In the genomic region with DNA sequence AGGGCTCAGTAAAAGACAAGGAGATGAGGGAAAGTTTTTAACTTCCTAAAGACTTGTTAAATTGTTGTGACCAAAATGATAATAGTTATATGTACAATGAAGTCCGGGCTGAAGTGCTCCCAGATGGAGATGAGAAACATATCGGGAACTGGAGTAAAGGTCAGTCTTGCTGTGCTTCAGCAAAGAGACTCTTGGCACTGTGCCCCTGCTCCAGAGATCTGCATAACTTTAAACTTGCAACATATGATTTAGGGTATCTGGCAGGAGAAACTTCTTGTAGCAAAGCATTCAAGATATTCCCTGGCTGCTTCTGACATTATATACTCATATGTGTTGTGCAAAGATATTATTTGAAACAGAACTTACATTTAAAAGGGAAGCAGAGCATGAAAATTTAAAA, we compare ENCODE assay signal across 19 cellular contexts.
DNase-seq lines count a peak whose midpoint lies in the region; ATAC-seq and TF ChIP-seq lines count a peak whose summit lies in the region.
"Had no signal": no experiment of that assay in that cellular context is flagged by ENCODE, and none has a peak within 500 bp of the region (broad histone marks: within the 10 kb centered on the region; RNA-seq: fewer than 3 reads in every experiment).

No MANE protein-coding gene starts in this region.

- H3K4me2 ChIP-seq in hepatocyte, result peak overlapping the region; percentile 23
- H3K4me2 ChIP-seq: KMS-11 had no signal

- DNase-seq in MCF 10A (ENCODE audit: unreplicated experiment) (peak; percentile 53), breast epithelium (ENCODE audit: low spot score in 2 of 2) (no peak), astrocyte of the spinal cord (ENCODE audit: low read depth, low spot score) (peak; percentile 82), hepatocyte (ENCODE audit: low spot score) (peak; percentile 74), testis (peak; percentile 82), HUDEP-2 (lab: John Stamatoyannopoulos, UW; ENCODE audit: unreplicated experiment in 76 of 76) (no peak), T-helper 17 cell (no peak), germinal center (ENCODE audit: low spot score) (no peak)
- DNase-seq: effector CD8-positive, alpha-beta T cell; GF-D8; glutamatergic neuron; islet precursor cell; NCI-H1417; NCI-H446; stimulated activated CD4-positive, alpha-beta T cell treated with anti-CD3 and anti-CD28 coated beads, Interleukin-15, amount 100 ng/mL, for 24 hours had no signal

- no peak overlapping the region for H3K4me3 ChIP-seq in breast epithelium
- H3K4me3 ChIP-seq in astrocyte of the spinal cord (ENCODE audit: low read depth, low read length), result no peak overlapping the region
- no peak overlapping the region for H3K4me3 ChIP-seq in hepatocyte
- no peak overlapping the region for H3K4me3 ChIP-seq in testis
- H3K4me3 ChIP-seq: pancreas had no signal

- ATAC-seq in T-helper 17 cell, result no peak
- ATAC-seq: pancreas had no signal

- H3K4me1 Mint-ChIP-seq in MCF 10A (ENCODE audit: insufficient read depth, unreplicated experiment) (no peaks in the 10 kb centered on the region), T-helper 17 cell (no peaks in the 10 kb centered on the region)

- CTCF ChIA-PET in MCF 10A (lab: Yijun Ruan, JAX), result no interaction called here

- H4K20me1 ChIP-seq in hepatocyte (ENCODE audit: insufficient read depth, poor library complexity, severe bottlenecking), result no peaks in the 10 kb centered on the region

- H3K27me3 ChIP-seq in breast epithelium (no peaks in the 10 kb centered on the region), hepatocyte (no peaks in the 10 kb centered on the region), testis (no peaks in the 10 kb centered on the region)
- H3K27me3 ChIP-seq: pancreas had no signal

- H3K36me3 ChIP-seq in breast epithelium, result no peaks in the 10 kb centered on the region
- H3K36me3 ChIP-seq in hepatocyte (replicated peaks; ENCODE audit: insufficient read depth, low read depth), result no peaks in the 10 kb centered on the region
- no peaks in the 10 kb centered on the region for H3K36me3 ChIP-seq in testis (ENCODE audit: low read depth, missing control alignments)
- H3K36me3 ChIP-seq: pancreas had no signal

- H3K4me3 Mint-ChIP-seq in MCF 10A (ENCODE audit: unreplicated experiment) (no peak overlapping the region), T-helper 17 cell (no peak overlapping the region)

- H3K27ac ChIP-seq in breast epithelium (no peak overlapping the region), hepatocyte (no peak overlapping the region), testis (no peak overlapping the region)
- H3K27ac ChIP-seq: HL-60, KMS-11, pancreas, VCaP had no signal

- H3K27me3 Mint-ChIP-seq in MCF 10A (ENCODE audit: insufficient read depth, unreplicated experiment) (no peaks in the 10 kb centered on the region), T-helper 17 cell (no peaks in the 10 kb centered on the region)

- TF ChIP-seq CTCF in MCF 10A (IDR thresholded peaks at IDR 0.05; ENCODE audit: unreplicated experiment), result no peak
- no peak for TF ChIP-seq CTCF in breast epithelium (IDR thresholded peaks at IDR 0.05)
- TF ChIP-seq CTCF in astrocyte of the spinal cord (IDR thresholded peaks at IDR 0.05; ENCODE audit: low read depth, low read length), result no peak
- TF ChIP-seq CTCF in hepatocyte (IDR thresholded peaks at IDR 0.05; ENCODE audit: poor library complexity), result no peak
- no peak for TF ChIP-seq CTCF in testis (IDR thresholded peaks at IDR 0.05)

- no peaks in the 10 kb centered on the region for H3K9me2 ChIP-seq in hepatocyte (replicated peaks; ENCODE audit: insufficient read depth)

- H3K9me3 ChIP-seq in breast epithelium (no peaks in the 10 kb centered on the region), hepatocyte (ENCODE audit: low read depth) (no peaks in the 10 kb centered on the region), testis (no peaks in the 10 kb centered on the region), T-helper 17 cell (ENCODE audit: control insufficient read depth, low read length, poor library complexity, severe bottlenecking) (no peaks in the 10 kb centered on the region)
- H3K9me3 ChIP-seq: pancreas had no signal

- 52% methylated on average over 2 of the region's 2 CpGs for WGBS in hepatocyte (ENCODE audit: low lambda C conversion rate, missing lambda C conversion rate)
- WGBS in testis, 2 donors, result 32 to 41% methylated on average over 2 of the region's 2 CpGs

- in situ Hi-C loops in astrocyte of the spinal cord (cut with HindIII; ENCODE audit: low sequenced_read_pairs), result no loop called here

- POLR2A ChIA-PET in MCF 10A (lab: Yijun Ruan, JAX), result no interaction called here

- H2AFZ ChIP-seq in hepatocyte, result peak overlapping the region; percentile 16

- intact Hi-C loops in MCF 10A (cut with micrococcal nuclease), result no loop called here
- intact Hi-C loops in breast epithelium (cut with DNase I; ENCODE audit: low total_unique reads), result no loop called here
- intact Hi-C loops in testis (cut with DNase I; ENCODE audit: low total_unique reads), result no loop called here

- H3K4me1 ChIP-seq in breast epithelium (no peaks in the 10 kb centered on the region), hepatocyte (ENCODE audit: insufficient read depth) (no peaks in the 10 kb centered on the region), testis (no peaks in the 10 kb centered on the region)
- H3K4me1 ChIP-seq: pancreas had no signal

- H3K79me2 ChIP-seq in hepatocyte, result no peaks in the 10 kb centered on the region

- TF ChIP-seq POLR2A in breast epithelium (IDR thresholded peaks at IDR 0.05), result no peak
- no peak for TF ChIP-seq POLR2A in testis (IDR thresholded peaks at IDR 0.05)

- H3K36me3 Mint-ChIP-seq in MCF 10A (ENCODE audit: insufficient read depth, unreplicated experiment) (no peaks in the 10 kb centered on the region), T-helper 17 cell (ENCODE audit: low read depth) (no peaks in the 10 kb centered on the region)

- H3K27ac Mint-ChIP-seq in MCF 10A (ENCODE audit: low read depth, unreplicated experiment), result no peak overlapping the region
- H3K27ac Mint-ChIP-seq in T-helper 17 cell, result no peak overlapping the region

- no peaks in the 10 kb centered on the region for H3K9me3 Mint-ChIP-seq in MCF 10A (ENCODE audit: unreplicated experiment)

- BruUV-seq in MCF 10A (replicated peaks; lab: Mats Ljungman, UMichigan), result no TSS peak

Comparison
In these comparisons a context has a peak if more than half of its experiments do, and no peak if none do; other contexts are left out.
1. DNase-seq: peak in MCF 10A (single experiment), astrocyte of the spinal cord (single experiment), hepatocyte (single experiment) and testis (single experiment); none in breast epithelium (0 of 2), HUDEP-2 (0 of 76), T-helper 17 cell (0 of 3) and germinal center (single experiment).